22 cellular contexts compared by ENCODE assay signal in genomic region chr9:136703231-136703870, GRCh38. TPM values are rescaled to one million over a fixed set of nuclear protein-coding genes. Genes with fewer than 3 reads are reported as not detected.
DNase-seq lines count a peak whose midpoint lies in the region; ATAC-seq and TF ChIP-seq lines count a peak whose summit lies in the region.
"Had no signal": no experiment of that assay in that cellular context is flagged by ENCODE, and none has a peak within 500 bp of the region (broad histone marks: within the 10 kb centered on the region; RNA-seq: fewer than 3 reads in every experiment).

No MANE protein-coding gene starts in this region.

- H3K36me3 ChIP-seq in WERI-Rb-1 (no peaks in the 10 kb centered on the region), transverse colon (no peaks in the 10 kb centered on the region), osteoblast (ENCODE audit: insufficient read depth, low read length) (no peaks in the 10 kb centered on the region)
- H3K36me3 ChIP-seq: gastrocnemius medialis, spleen, suprapubic skin had no signal

- no peaks in the 10 kb centered on the region for H3K27me3 ChIP-seq in WERI-Rb-1 (ENCODE audit: insufficient read depth, low read depth, severe bottlenecking)
- H3K27me3 ChIP-seq in transverse colon: peaks cover 33% of the 10 kb centered on the region
- peaks cover 15% of the 10 kb centered on the region for H3K27me3 ChIP-seq in osteoblast (ENCODE audit: insufficient read depth, low read length)

- no peak for ATAC-seq in activated naive CD4-positive, alpha-beta T cell treated with anti-CD3 and anti-CD28 coated beads, Interleukin-2, amount 50 U/mL, for 72 hours
- ATAC-seq: A549; activated CD8-positive, alpha-beta T cell treated with anti-CD3 and anti-CD28 coated beads for 36 hours; gastrocnemius medialis; left lobe of liver; WTC11 had no signal

- H3K4me1 ChIP-seq in transverse colon: peaks cover 0 to 11% (median 6%) of the 10 kb centered on the region in 4 donors
- no peaks in the 10 kb centered on the region for H3K4me1 ChIP-seq in osteoblast (ENCODE audit: insufficient read depth, low read length)
- H3K4me1 ChIP-seq: gastrocnemius medialis, suprapubic skin had no signal

- H3K27ac ChIP-seq in WERI-Rb-1 (peak overlapping the region; percentile 40), transverse colon (no peak overlapping the region), osteoblast (ENCODE audit: low read depth, low read length) (no peak overlapping the region)
- H3K27ac ChIP-seq: A549, gastrocnemius medialis, spleen, suprapubic skin had no signal

- no peaks in the 10 kb centered on the region for H4K20me1 ChIP-seq in osteoblast (ENCODE audit: insufficient read depth, low read length)

- WGBS in transverse colon (ENCODE audit: low coverage in 1 of 2), 2 donors: 20 to 82% methylated on average over 1 to 16 of the region's 16 CpGs

- H3K4me3 ChIP-seq in WERI-Rb-1 (ENCODE audit: low read depth, low read length) (no peak overlapping the region), transverse colon (no peak overlapping the region), osteoblast (ENCODE audit: insufficient read depth, low read length) (no peak overlapping the region)
- H3K4me3 ChIP-seq: A549, gastrocnemius medialis, spleen, suprapubic skin had no signal

- no peaks in the 10 kb centered on the region for H3K9me3 ChIP-seq in WERI-Rb-1 (ENCODE audit: severe bottlenecking)
- H3K9me3 ChIP-seq in transverse colon: no peaks in the 10 kb centered on the region
- H3K9me3 ChIP-seq in osteoblast (ENCODE audit: low read depth, low read length): no peaks in the 10 kb centered on the region
- H3K9me3 ChIP-seq: A549, gastrocnemius medialis, spleen, suprapubic skin had no signal

- no peaks in the 10 kb centered on the region for H3K9me3 Mint-ChIP-seq in activated naive CD4-positive, alpha-beta T cell treated with anti-CD3 and anti-CD28 coated beads, Interleukin-2, amount 10 ng/mL, durations not matched to agents 7 days and 5 days
- no peaks in the 10 kb centered on the region for H3K9me3 Mint-ChIP-seq in activated naive CD4-positive, alpha-beta T cell treated with anti-CD3 and anti-CD28 coated beads for 36 hours
- H3K9me3 Mint-ChIP-seq in activated naive CD4-positive, alpha-beta T cell treated with anti-CD3 and anti-CD28 coated beads, Interleukin-2, amount 50 U/mL, for 72 hours: no peaks in the 10 kb centered on the region
- H3K9me3 Mint-ChIP-seq: activated CD8-positive, alpha-beta T cell treated with anti-CD3 and anti-CD28 coated beads for 36 hours; activated T-helper 1 cell treated with anti-CD3 and anti-CD28 coated beads, Interleukin-12 subunit alpha, Interleukin-12 subunit beta, Interleukin-2, Interleukin-4 antibody, amounts not matched to agents 30 ng/mL and 10 ng/mL and 1 ng/mL, durations not matched to agents 14 hours and 24 hours and 36 hours; CD4-positive, alpha-beta T cell; WTC11 had no signal

- peaks cover 90% of the 10 kb centered on the region for H3K27me3 Mint-ChIP-seq in activated naive CD4-positive, alpha-beta T cell treated with anti-CD3 and anti-CD28 coated beads, Interleukin-2, amount 10 ng/mL, durations not matched to agents 7 days and 5 days
- peaks cover 9% of the 10 kb centered on the region for H3K27me3 Mint-ChIP-seq in activated naive CD4-positive, alpha-beta T cell treated with anti-CD3 and anti-CD28 coated beads for 36 hours (ENCODE audit: low read depth)

- H3K4me2 ChIP-seq in osteoblast (ENCODE audit: insufficient read depth, low read length): no peak overlapping the region
- H3K4me2 ChIP-seq: A549 had no signal

- H3K36me3 Mint-ChIP-seq in activated naive CD4-positive, alpha-beta T cell treated with anti-CD3 and anti-CD28 coated beads, Interleukin-2, amount 10 ng/mL, durations not matched to agents 7 days and 5 days: no peaks in the 10 kb centered on the region
- no peaks in the 10 kb centered on the region for H3K36me3 Mint-ChIP-seq in activated naive CD4-positive, alpha-beta T cell treated with anti-CD3 and anti-CD28 coated beads for 36 hours (ENCODE audit: low read depth)
- no peaks in the 10 kb centered on the region for H3K36me3 Mint-ChIP-seq in activated naive CD4-positive, alpha-beta T cell treated with anti-CD3 and anti-CD28 coated beads, Interleukin-2, amount 50 U/mL, for 72 hours
- H3K36me3 Mint-ChIP-seq: WTC11 had no signal

- CTCF ChIA-PET in activated naive CD4-positive, alpha-beta T cell treated with anti-CD3 and anti-CD28 coated beads, Interleukin-2, amount 10 ng/mL, durations not matched to agents 7 days and 5 days (lab: Charles Lee): no interaction called here
- CTCF ChIA-PET in activated naive CD4-positive, alpha-beta T cell treated with anti-CD3 and anti-CD28 coated beads for 36 hours (lab: Charles Lee): interaction anchor here (0.6 to 1.0 kb wide), 2 partner anchors 218 to 571 kb away, joined by 3 to 4 read pairs; no protein-coding TSS in a partner anchor

- H3K4me3 Mint-ChIP-seq in activated naive CD4-positive, alpha-beta T cell treated with anti-CD3 and anti-CD28 coated beads, Interleukin-2, amount 10 ng/mL, durations not matched to agents 7 days and 5 days: no peak overlapping the region
- no peak overlapping the region for H3K4me3 Mint-ChIP-seq in activated naive CD4-positive, alpha-beta T cell treated with anti-CD3 and anti-CD28 coated beads for 36 hours
- H3K4me3 Mint-ChIP-seq: activated CD8-positive, alpha-beta T cell treated with anti-CD3 and anti-CD28 coated beads for 36 hours; activated T-helper 1 cell treated with anti-CD3 and anti-CD28 coated beads, Interleukin-12 subunit alpha, Interleukin-12 subunit beta, Interleukin-2, Interleukin-4 antibody, amounts not matched to agents 30 ng/mL and 10 ng/mL and 1 ng/mL, durations not matched to agents 14 hours and 24 hours and 36 hours; CD4-positive, alpha-beta T cell; WTC11 had no signal

- intact Hi-C loops in activated naive CD4-positive, alpha-beta T cell treated with anti-CD3 and anti-CD28 coated beads for 36 hours (cut with micrococcal nuclease): loop anchor here (5.0 kb wide), 1 partner anchor 64 kb away; no protein-coding TSS in a partner anchor
- intact Hi-C loops in transverse colon (cut with DNase I; ENCODE audit: low total_unique reads): no loop called here

- in situ Hi-C loops in transverse colon (cut with MboI; ENCODE audit: low pct_ligation_motif_present in 1 of 4, low pct_unique_long_range_greater_than_20kb in 1 of 4, low sequenced_read_pairs in 3 of 4): no loop called here

- TF ChIP-seq CTCF in WERI-Rb-1 (IDR thresholded peaks at IDR 0.05; ENCODE audit: low read depth, low read length) (no peak), transverse colon (IDR thresholded peaks at IDR 0.05) (no peak), osteoblast (IDR thresholded peaks at IDR 0.05; ENCODE audit: extremely low read depth, low read depth, low read length) (no peak)

- H3K79me2 ChIP-seq in osteoblast (ENCODE audit: insufficient read depth, low read length): no peaks in the 10 kb centered on the region

- H3K4me1 Mint-ChIP-seq in activated naive CD4-positive, alpha-beta T cell treated with anti-CD3 and anti-CD28 coated beads, Interleukin-2, amount 10 ng/mL, durations not matched to agents 7 days and 5 days: peaks cover 20% of the 10 kb centered on the region
- H3K4me1 Mint-ChIP-seq in activated naive CD4-positive, alpha-beta T cell treated with anti-CD3 and anti-CD28 coated beads for 36 hours (ENCODE audit: low read depth): peaks cover 18% of the 10 kb centered on the region
- H3K4me1 Mint-ChIP-seq: WTC11 had no signal

- no peak for TF ChIP-seq POLR2A in transverse colon (IDR thresholded peaks at IDR 0.05)
- no peak for TF ChIP-seq POLR2A in erythroblast (IDR thresholded peaks at IDR 0.05; ENCODE audit: low read length)

- no peak for DNase-seq in activated naive CD4-positive, alpha-beta T cell treated with anti-CD3 and anti-CD28 coated beads, Interleukin-2, amount 10 ng/mL, durations not matched to agents 7 days and 5 days
- DNase-seq in activated naive CD4-positive, alpha-beta T cell treated with anti-CD3 and anti-CD28 coated beads for 36 hours: no peak
- DNase-seq in NCI-H524 (lab: John Stamatoyannopoulos, UW) (peak; percentile 92 to 95), WERI-Rb-1 (peak; percentile 49), transverse colon (no peak), erythroblast (lab: John Stamatoyannopoulos, UW) (no peak), osteoblast (ENCODE audit: insufficient read length, low spot score, missing footprints) (no peak)
- DNase-seq in activated naive CD4-positive, alpha-beta T cell treated with anti-CD3 and anti-CD28 coated beads, Interleukin-2, amount 50 U/mL, for 72 hours (ENCODE audit: low spot score in 2 of 2): no peak
- DNase-seq: activated CD8-positive, alpha-beta T cell treated with anti-CD3 and anti-CD28 coated beads for 36 hours; CD4-positive, alpha-beta T cell; DMS79; gastrocnemius medialis; NCI-H1092; spleen; stimulated activated CD8-positive, alpha-beta memory T cell treated with anti-CD3 and anti-CD28 coated beads, Interleukin-4, amount 100 ng/mL, for 48 hours; T-helper 1 cell had no signal

- H3K27ac Mint-ChIP-seq in activated naive CD4-positive, alpha-beta T cell treated with anti-CD3 and anti-CD28 coated beads, Interleukin-2, amount 10 ng/mL, durations not matched to agents 7 days and 5 days: peak overlapping the region; percentile 52
- no peak overlapping the region for H3K27ac Mint-ChIP-seq in activated naive CD4-positive, alpha-beta T cell treated with anti-CD3 and anti-CD28 coated beads for 36 hours
- no peak overlapping the region for H3K27ac Mint-ChIP-seq in activated naive CD4-positive, alpha-beta T cell treated with anti-CD3 and anti-CD28 coated beads, Interleukin-2, amount 50 U/mL, for 72 hours
- H3K27ac Mint-ChIP-seq: activated CD8-positive, alpha-beta T cell treated with anti-CD3 and anti-CD28 coated beads for 36 hours; activated T-helper 1 cell treated with anti-CD3 and anti-CD28 coated beads, Interleukin-12 subunit alpha, Interleukin-12 subunit beta, Interleukin-2, Interleukin-4 antibody, amounts not matched to agents 30 ng/mL and 10 ng/mL and 1 ng/mL, durations not matched to agents 14 hours and 24 hours and 36 hours; CD4-positive, alpha-beta T cell; WTC11 had no signal

- H2AFZ ChIP-seq in osteoblast (ENCODE audit: low read length): no peak overlapping the region

- no peak for TF ChIP-seq EP300 in transverse colon (IDR thresholded peaks at IDR 0.05; ENCODE audit: low read depth)

RNA-seq across cellular contexts. Expression of gene DIPK1B, which starts 9.0 kb away (rescaled TPM):
- total RNA-seq in activated naive CD4-positive, alpha-beta T cell treated with anti-CD3 and anti-CD28 coated beads for 36 hours: under 1 TPM in 1 of 2 experiments, not detected in 1; 0.10 TPM
- 10 to 100 TPM in 1 of 4 donors, 1 to 10 TPM in 3; 3.5 to 12.3 (median 3.9) TPM for total RNA-seq in transverse colon
- total RNA-seq in activated naive CD4-positive, alpha-beta T cell treated with anti-CD3 and anti-CD28 coated beads, Interleukin-2, amount 50 U/mL, for 72 hours: under 1 TPM in 1 of 2 donors, not detected in 1; 0.37 TPM
- total RNA-seq in osteoblast: not detected in 2 replicates

RNA-seq across cellular contexts. Expression of gene AGPAT2, which starts 16.1 kb away (rescaled TPM):
- total RNA-seq in activated naive CD4-positive, alpha-beta T cell treated with anti-CD3 and anti-CD28 coated beads for 36 hours: 1 to 10 TPM; 8.7 to 9.4 TPM
- total RNA-seq in transverse colon: 100 to 1,000 TPM; 245 to 441 (median 290) TPM
- 10 to 100 TPM in 1 of 2 donors, 1 to 10 TPM in 1; 7.4 to 18.9 TPM for total RNA-seq in activated naive CD4-positive, alpha-beta T cell treated with anti-CD3 and anti-CD28 coated beads, Interleukin-2, amount 50 U/mL, for 72 hours
- total RNA-seq in osteoblast: 26.5 and 30.0 TPM in 2 replicates

RNA-seq across cellular contexts. Expression of gene LCN10, which starts 39.4 kb away (rescaled TPM):
- 1 to 10 TPM in 1 of 2 experiments, under 1 TPM in 1; 0.83 to 1.0 TPM for total RNA-seq in activated naive CD4-positive, alpha-beta T cell treated with anti-CD3 and anti-CD28 coated beads for 36 hours
- total RNA-seq in transverse colon: 10 to 100 TPM in 1 of 4 donors, 1 to 10 TPM in 2, under 1 TPM in 1; 0.96 to 33.6 (median 3.3) TPM
- total RNA-seq in activated naive CD4-positive, alpha-beta T cell treated with anti-CD3 and anti-CD28 coated beads, Interleukin-2, amount 50 U/mL, for 72 hours: 1 to 10 TPM in 1 of 2 donors, under 1 TPM in 1; 0.89 to 1.6 TPM
- total RNA-seq in osteoblast: not detected in 2 replicates
- total RNA-seq: CD4-positive, alpha-beta T cell; H4 had no signal

RNA-seq across cellular contexts. Expression of gene EGFL7, which starts 40.6 kb away (rescaled TPM):
- total RNA-seq in activated naive CD4-positive, alpha-beta T cell treated with anti-CD3 and anti-CD28 coated beads for 36 hours: under 1 TPM; 0.25 to 0.52 TPM
- total RNA-seq in transverse colon (10 to 100 TPM; 12.3 to 64.7 (median 33.6) TPM), osteoblast (3.3 and 6.2 TPM in 2 replicates)
- total RNA-seq in activated naive CD4-positive, alpha-beta T cell treated with anti-CD3 and anti-CD28 coated beads, Interleukin-2, amount 50 U/mL, for 72 hours: 1 to 10 TPM in 1 of 2 donors, under 1 TPM in 1; 0.61 to 1.6 TPM
- total RNA-seq: CD4-positive, alpha-beta T cell had no signal

RNA-seq across cellular contexts. Expression of gene LCN6, which starts 45.0 kb away (rescaled TPM):
- total RNA-seq in activated naive CD4-positive, alpha-beta T cell treated with anti-CD3 and anti-CD28 coated beads for 36 hours: not detected
- total RNA-seq in transverse colon (1 to 10 TPM in 2 of 4 donors, not detected in 2; 1.1 to 2.9 TPM), osteoblast (not detected in 2 replicates)
- not detected for total RNA-seq in activated naive CD4-positive, alpha-beta T cell treated with anti-CD3 and anti-CD28 coated beads, Interleukin-2, amount 50 U/mL, for 72 hours
- total RNA-seq: activated CD8-positive, alpha-beta T cell treated with anti-CD3 and anti-CD28 coated beads for 36 hours; activated T-helper 1 cell treated with anti-CD3 and anti-CD28 coated beads, Interleukin-12 subunit alpha, Interleukin-12 subunit beta, Interleukin-2, Interleukin-4 antibody, amounts not matched to agents 30 ng/mL and 10 ng/mL and 1 ng/mL, durations not matched to agents 14 hours and 24 hours and 36 hours; CD4-positive, alpha-beta T cell; H4; left lobe of liver; WTC11 had no signal

Comparison
In these comparisons a context has a peak if more than half of its experiments do, and no peak if none do; other contexts are left out.
1. DNase-seq: peak in NCI-H524 (2 of 2) and WERI-Rb-1 (single experiment); none in activated naive CD4-positive, alpha-beta T cell treated with anti-CD3 and anti-CD28 coated beads, Interleukin-2, amount 10 ng/mL, durations not matched to agents 7 days and 5 days (single experiment), activated naive CD4-positive, alpha-beta T cell treated with anti-CD3 and anti-CD28 coated beads for 36 hours (single experiment), transverse colon (single experiment), erythroblast (0 of 2), activated naive CD4-positive, alpha-beta T cell treated with anti-CD3 and anti-CD28 coated beads, Interleukin-2, amount 50 U/mL, for 72 hours (0 of 2) and osteoblast (single experiment).